ENCODE assay signal across 8 cellular contexts in the genomic region with DNA sequence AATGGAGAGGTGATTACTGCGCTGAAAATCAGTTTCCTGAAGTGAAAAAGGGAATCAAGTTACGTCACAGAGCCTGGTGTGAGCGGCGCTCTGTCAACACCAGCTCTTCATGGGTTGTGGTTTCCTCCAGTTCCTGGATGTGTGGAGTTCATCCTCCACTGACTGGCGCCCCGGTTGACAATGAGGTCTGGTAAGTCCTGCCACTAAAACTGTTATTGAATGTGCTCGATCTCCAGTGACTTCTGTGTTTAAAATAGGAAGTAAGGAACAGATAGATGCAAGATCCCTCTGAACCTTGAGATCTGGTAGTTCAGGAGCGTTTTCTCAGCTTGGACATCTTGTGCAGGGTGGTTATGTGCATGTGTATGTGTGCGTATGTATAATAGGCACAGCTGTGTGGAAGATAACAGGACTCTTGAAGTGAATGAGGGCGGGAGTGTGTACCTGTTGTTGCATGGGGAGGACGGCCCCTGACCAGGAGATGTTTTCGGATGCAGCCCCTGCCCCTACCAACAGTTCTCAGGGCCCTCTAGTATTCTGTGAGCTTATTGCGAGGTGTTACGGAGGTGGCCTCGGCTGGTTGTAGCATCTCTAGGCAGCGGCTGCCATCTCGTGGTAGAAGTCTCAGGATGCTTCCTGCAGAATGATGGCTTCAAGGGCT. TPM values are rescaled to one million over a fixed set of nuclear protein-coding genes. Genes with fewer than 3 reads are reported as not detected.
A peak's percentile ranks its signal among the peaks of the same experiment; 100 is the strongest.
DNase-seq lines count a peak whose midpoint lies in the region; ATAC-seq and TF ChIP-seq lines count a peak whose summit lies in the region.

No MANE protein-coding gene starts in this region.

- H3K79me2 ChIP-seq in OCI-LY7 (ENCODE audit: insufficient read depth, low read depth, low read length), result no peaks in the 10 kb centered on the region
- H3K79me2 ChIP-seq in neural progenitor cell (ENCODE audit: low read depth), result no peaks in the 10 kb centered on the region

- no TSS peak for BruUV-seq in OCI-LY7 (replicated peaks; lab: Mats Ljungman, UMichigan)

- no peaks in the 10 kb centered on the region for H3K27me3 Mint-ChIP-seq in activated T-cell treated with anti-CD3 and anti-CD28 coated beads, Interleukin-2, amount 50 U/mL, for 4 hours (ENCODE audit: low read depth)
- peaks cover 5% of the 10 kb centered on the region for H3K27me3 Mint-ChIP-seq in neural progenitor cell (ENCODE audit: insufficient read depth, low read depth)

- H4K20me1 ChIP-seq in OCI-LY7 (ENCODE audit: insufficient read depth, low read length) (no peaks in the 10 kb centered on the region), neural progenitor cell (ENCODE audit: low read depth) (no peaks in the 10 kb centered on the region)

- peak; percentile 92 for ATAC-seq in GM21367 (IDR thresholded peaks at IDR 0.05; ENCODE audit: unreplicated experiment)
- ATAC-seq in activated T-cell treated with anti-CD3 and anti-CD28 coated beads, Interleukin-2, amount 50 U/mL, for 4 hours, result peak; percentile 96

- H3K27me3 ChIP-seq in neural progenitor cell, result peaks cover 5% of the 10 kb centered on the region

- peak; percentile 97 for TF ChIP-seq CTCF in OCI-LY7 (conservative IDR thresholded peaks at IDR 0.05; ENCODE audit: low read length)
- TF ChIP-seq CTCF in neural progenitor cell (IDR thresholded peaks at IDR 0.05), result peak; percentile 80

- H3K4me1 ChIP-seq in OCI-LY7 (ENCODE audit: insufficient read depth, low read length, poor library complexity, severe bottlenecking) (peaks cover 8% of the 10 kb centered on the region), neural progenitor cell (peaks cover 5% of the 10 kb centered on the region)

- H3K4me2 ChIP-seq in OCI-LY7 (ENCODE audit: low read length) (peak overlapping the region; percentile 46), neural progenitor cell (peak overlapping the region; percentile 11)

- H3F3A ChIP-seq in neural progenitor cell (ENCODE audit: low read depth), result no peaks in the 10 kb centered on the region

- H3K4me3 ChIP-seq in OCI-LY7 (ENCODE audit: low read depth, low read length, poor library complexity, severe bottlenecking) (peak overlapping the region; percentile 5), neural progenitor cell (no peak overlapping the region)

- no peaks in the 10 kb centered on the region for H3K36me3 Mint-ChIP-seq in activated T-cell treated with anti-CD3 and anti-CD28 coated beads, Interleukin-2, amount 50 U/mL, for 4 hours (ENCODE audit: insufficient read depth)
- H3K36me3 Mint-ChIP-seq in neural progenitor cell, result no peaks in the 10 kb centered on the region

- DNase-seq in DMS 273 (lab: John Stamatoyannopoulos, UW; ENCODE audit: unreplicated experiment), result peak; percentile 83
- DNase-seq in HPDE6-E6E7 (ENCODE audit: extremely low spot score), result peak; percentile 87
- peak; percentile 88 for DNase-seq in OCI-LY7 (ENCODE audit: low spot score)
- DNase-seq in activated T-cell treated with anti-CD3 and anti-CD28 coated beads, Interleukin-2, amount 50 U/mL, for 4 hours, result peak; percentile 71
- peak; percentile 76 for DNase-seq in fibroblast of peridontal ligament (ENCODE audit: extremely low read depth)
- peak; percentile 91 for DNase-seq in neural progenitor cell (ENCODE audit: low spot score)
- DNase-seq in superior temporal gyrus (ENCODE audit: extremely low spot score), result peak; percentile 92

- CTCF ChIA-PET in OCI-LY7 (lab: Charles Lee; ENCODE audit: unreplicated experiment), result interaction anchor here (0.5 to 1.3 kb wide), 12 partner anchors 17 to 568 kb away, joined by 3 to 14 read pairs (median 3); a partner anchor contains a TSS

- H3K9me3 Mint-ChIP-seq in activated T-cell treated with anti-CD3 and anti-CD28 coated beads, Interleukin-2, amount 50 U/mL, for 4 hours, result no peaks in the 10 kb centered on the region
- H3K9me3 Mint-ChIP-seq in neural progenitor cell, result no peaks in the 10 kb centered on the region

- POLR2A ChIA-PET in OCI-LY7 (lab: Charles Lee), result interaction anchor here (0.6 to 1.5 kb wide), 7 partner anchors 16 to 420 kb away, joined by 3 to 6 read pairs (median 3); a partner anchor contains a TSS

- H3K9me2 ChIP-seq in OCI-LY7 (ENCODE audit: insufficient read depth, low read length), result no peaks in the 10 kb centered on the region

- peak overlapping the region; percentile 44 for H3K4me3 Mint-ChIP-seq in activated T-cell treated with anti-CD3 and anti-CD28 coated beads, Interleukin-2, amount 50 U/mL, for 4 hours
- H3K4me3 Mint-ChIP-seq in neural progenitor cell, result no peak overlapping the region

- no peak overlapping the region for H3K9ac ChIP-seq in neural progenitor cell

- H3K36me3 ChIP-seq in OCI-LY7 (ENCODE audit: insufficient read depth, low read length), result no peaks in the 10 kb centered on the region
- H3K36me3 ChIP-seq in neural progenitor cell, result no peaks in the 10 kb centered on the region

- peaks cover 7% of the 10 kb centered on the region for H3K4me1 Mint-ChIP-seq in activated T-cell treated with anti-CD3 and anti-CD28 coated beads, Interleukin-2, amount 50 U/mL, for 4 hours (ENCODE audit: low read depth)
- peaks cover 8% of the 10 kb centered on the region for H3K4me1 Mint-ChIP-seq in neural progenitor cell

- H2AFZ ChIP-seq in OCI-LY7 (ENCODE audit: low read length) (peak overlapping the region; percentile 95), neural progenitor cell (replicated peaks) (peak overlapping the region; percentile 52)

- no peaks in the 10 kb centered on the region for H3K9me3 ChIP-seq in OCI-LY7 (ENCODE audit: low read length)
- no peaks in the 10 kb centered on the region for H3K9me3 ChIP-seq in neural progenitor cell (ENCODE audit: low read depth)

- H3K27ac ChIP-seq in OCI-LY7 (ENCODE audit: low read depth, low read length, poor library complexity, severe bottlenecking) (no peak overlapping the region), neural progenitor cell (no peak overlapping the region)

- intact Hi-C loops in OCI-LY7 (cut with micrococcal nuclease; ENCODE audit: unreplicated experiment), result loop anchor here (1.0 to 5.0 kb wide), 5 partner anchors 78 to 420 kb away; no protein-coding TSS in a partner anchor

- H3K27ac Mint-ChIP-seq in neural progenitor cell, result no peak overlapping the region

RNA-seq across cellular contexts. Expression of a gene that starts 22.0 kb away (rescaled TPM):
- total RNA-seq in OCI-LY7 (2014; rRNA removed; shearing (Covaris generic)), result 90.8 and 104 TPM in 2 replicates
- total RNA-seq in OCI-LY7 (2022) (280 and 308 TPM in 2 replicates), neural progenitor cell (ENCODE audit: low replicate concordance) (77.2 and 91.6 TPM in 2 replicates)
- 100 to 1,000 TPM; 143 to 147 (median 143) TPM for total RNA-seq in activated T-cell treated with anti-CD3 and anti-CD28 coated beads, Interleukin-2, amount 50 U/mL, for 4 hours
